8 cellular contexts compared by ENCODE assay signal in the genomic region with DNA sequence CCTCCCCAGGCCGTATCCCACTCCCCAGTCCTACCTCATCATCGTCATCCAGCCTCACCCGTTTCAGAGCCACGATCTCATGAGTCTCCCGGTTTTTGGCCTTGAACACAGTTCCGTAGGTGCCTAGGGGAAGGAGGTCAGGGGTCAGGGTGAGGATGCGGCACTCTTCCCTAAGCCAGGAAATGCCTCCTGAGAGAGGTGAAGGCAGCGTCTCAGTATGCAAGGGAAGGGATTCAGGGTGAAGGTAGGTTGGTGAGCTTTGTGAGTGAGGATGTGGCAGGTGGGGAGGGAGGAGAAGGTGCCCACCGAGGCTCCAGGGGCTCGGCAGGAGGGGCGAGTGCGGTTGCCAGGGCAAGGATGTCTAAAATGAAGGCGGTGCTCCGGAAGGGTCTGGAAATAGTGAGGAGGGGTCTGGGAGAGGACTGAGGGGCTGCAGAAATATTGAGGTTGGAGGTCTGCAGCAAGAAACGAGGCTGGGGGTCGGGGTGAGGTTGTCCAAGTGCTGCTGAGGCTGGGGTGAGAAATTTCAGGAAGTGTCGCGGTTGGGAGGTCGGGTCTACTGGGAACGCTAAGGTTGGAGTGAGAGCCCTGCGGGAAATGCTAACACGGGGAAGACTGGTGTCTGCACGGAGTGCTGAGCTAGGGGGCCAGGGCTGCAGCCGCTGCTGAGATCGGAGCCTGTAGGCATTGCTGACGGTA. TPM values are rescaled to one million over a fixed set of nuclear protein-coding genes. Genes with fewer than 3 reads are reported as not detected.
A peak's percentile ranks its signal among the peaks of the same experiment; 100 is the strongest.
DNase-seq lines count a peak whose midpoint lies in the region; ATAC-seq and TF ChIP-seq lines count a peak whose summit lies in the region.

No MANE protein-coding gene starts in this region.

- CTCF ChIA-PET in activated CD8-positive, alpha-beta memory T cell treated with anti-CD3 and anti-CD28 coated beads, Interleukin-2, amount 10 ng/mL, durations not matched to agents 7 days and 5 days (lab: Charles Lee) = interaction anchor here (1.0 to 1.4 kb wide), 2 partner anchors 28 to 94 kb away, joined by 3 to 6 read pairs; a partner anchor contains a TSS
- CTCF ChIA-PET in PC-3 (lab: Charles Lee) = no interaction called here

- peak overlapping the region; percentile 54 for H3K14ac ChIP-seq in trophoblast cell (ENCODE audit: low read length)

- peak overlapping the region; percentile 78 for H2AFZ ChIP-seq in PC-3 (ENCODE audit: low read length)
- peak overlapping the region; percentile 24 for H2AFZ ChIP-seq in trophoblast cell (ENCODE audit: insufficient read depth, low read length, poor library complexity)

- peak overlapping the region; percentile 27 for H2BK5ac ChIP-seq in trophoblast cell (ENCODE audit: low read depth, low read length, poor library complexity)

- peak overlapping the region; percentile 86 for H3K4me3 ChIP-seq in PC-3 (ENCODE audit: low read length)
- H3K4me3 ChIP-seq in esophagus muscularis mucosa = peak overlapping the region; percentile 72 to 94 (median 90)
- H3K4me3 ChIP-seq in trophoblast cell (ENCODE audit: low read depth, low read length) = peak overlapping the region; percentile 63

- ATAC-seq in activated CD8-positive, alpha-beta memory T cell treated with anti-CD3 and anti-CD28 coated beads, Interleukin-2, amount 10 ng/mL, durations not matched to agents 7 days and 5 days = peak; percentile 8
- ATAC-seq in HG02852 (IDR thresholded peaks at IDR 0.05; ENCODE audit: unreplicated experiment) (peak; percentile 9), PC-3 (peak; percentile 6)

- H3K79me2 ChIP-seq in PC-3 (ENCODE audit: low read length) = peaks cover 27% of the 10 kb centered on the region
- H3K79me2 ChIP-seq in trophoblast cell (ENCODE audit: control insufficient read depth, insufficient read depth, low read length, poor library complexity) = peaks cover 24% of the 10 kb centered on the region

- H3K36me3 ChIP-seq in PC-3 (ENCODE audit: low read depth, low read length) = no peaks in the 10 kb centered on the region
- peaks cover 0 to 13% (median 7%) of the 10 kb centered on the region in 4 donors for H3K36me3 ChIP-seq in esophagus muscularis mucosa
- peaks cover 3 to 6% of the 10 kb centered on the region in 2 experiments for H3K36me3 ChIP-seq in trophoblast cell (ENCODE audit: control insufficient read depth in 1 of 2, insufficient read depth in 2 of 2, low read length in 2 of 2)

- H3K27me3 ChIP-seq in PC-3 (ENCODE audit: low read length) (no peaks in the 10 kb centered on the region), esophagus muscularis mucosa (no peaks in the 10 kb centered on the region), trophoblast cell (ENCODE audit: insufficient read depth, low read length) (no peaks in the 10 kb centered on the region)

- H3K4me1 Mint-ChIP-seq in activated CD8-positive, alpha-beta memory T cell treated with anti-CD3 and anti-CD28 coated beads, Interleukin-2, amount 10 ng/mL, durations not matched to agents 7 days and 5 days = peaks cover 42% of the 10 kb centered on the region

- H3K9me2 ChIP-seq in PC-3 (replicated peaks; ENCODE audit: low read length) = no peaks in the 10 kb centered on the region

- no peaks in the 10 kb centered on the region for H4K20me1 ChIP-seq in PC-3 (ENCODE audit: low read length)

- H3K23ac ChIP-seq in trophoblast cell (ENCODE audit: low read length) = no peak overlapping the region

- H3K9me3 ChIP-seq in PC-3 (ENCODE audit: low read length) = no peaks in the 10 kb centered on the region
- no peaks in the 10 kb centered on the region for H3K9me3 ChIP-seq in esophagus muscularis mucosa
- no peaks in the 10 kb centered on the region for H3K9me3 ChIP-seq in trophoblast cell (ENCODE audit: insufficient read depth, low read depth, low read length)

- no peak overlapping the region for H2BK12ac ChIP-seq in trophoblast cell (ENCODE audit: low read length)

- H3K4me3 Mint-ChIP-seq in activated CD8-positive, alpha-beta memory T cell treated with anti-CD3 and anti-CD28 coated beads, Interleukin-2, amount 10 ng/mL, durations not matched to agents 7 days and 5 days = peak overlapping the region; percentile 91

- no peaks in the 10 kb centered on the region for H3F3A ChIP-seq in PC-3 (ENCODE audit: low read length, unreplicated experiment)

- peaks cover 34% of the 10 kb centered on the region for H3K79me1 ChIP-seq in trophoblast cell (ENCODE audit: low read length)

- no peak for TF ChIP-seq CTCF in PC-3 (conservative IDR thresholded peaks at IDR 0.05; ENCODE audit: low read depth, low read length)
- no peak for TF ChIP-seq CTCF in esophagus muscularis mucosa (IDR thresholded peaks at IDR 0.05)
- TF ChIP-seq CTCF in GM10266 (IDR thresholded peaks at IDR 0.05; ENCODE audit: control insufficient read depth, insufficient read depth, low read depth, missing control alignments) = no peak

- no TSS peak for BruUV-seq in PC-3 (replicated peaks; lab: Mats Ljungman, UMichigan)

- WGBS in esophagus muscularis mucosa = 7% methylated on average over 24 of the region's 26 CpGs
- WGBS in trophoblast cell (ENCODE audit: extremely low coverage, insufficient coverage, insufficient read length) = no CpG with 5 or more reads among the region's 26 CpGs

- DNase-seq in activated CD8-positive, alpha-beta memory T cell treated with anti-CD3 and anti-CD28 coated beads, Interleukin-2, amount 10 ng/mL, durations not matched to agents 7 days and 5 days = peak; percentile 57
- DNase-seq in activated CD8-positive, alpha-beta memory T cell treated with anti-CD3 and anti-CD28 coated beads, Interleukin-2, amount 50 U/mL, for 4 hours = no peak
- no peak for DNase-seq in PC-3
- DNase-seq in esophagus muscularis mucosa (ENCODE audit: extremely low spot score) = no peak
- DNase-seq in trophoblast cell = no peak
- no peak for DNase-seq in putamen (ENCODE audit: low spot score)
- no peak for DNase-seq in GM10266 (ENCODE audit: extremely low spot score)

- H3K9me3 Mint-ChIP-seq in activated CD8-positive, alpha-beta memory T cell treated with anti-CD3 and anti-CD28 coated beads, Interleukin-2, amount 10 ng/mL, durations not matched to agents 7 days and 5 days (ENCODE audit: low read depth) = no peaks in the 10 kb centered on the region

- H4K8ac ChIP-seq in trophoblast cell (ENCODE audit: low read depth, low read length) = peak overlapping the region; percentile 63

- peak overlapping the region; percentile 14 for H3K18ac ChIP-seq in trophoblast cell (ENCODE audit: low read length)

- H3K27ac ChIP-seq in PC-3 (ENCODE audit: low read length) = no peak overlapping the region
- H3K27ac ChIP-seq in esophagus muscularis mucosa (replicated peaks in 1 of 4) = peak overlapping the region; percentile 92 to 95 (median 93)
- no peak overlapping the region for H3K27ac ChIP-seq in trophoblast cell (ENCODE audit: low read depth, low read length)

- peak overlapping the region; percentile 95 for H3K4me2 ChIP-seq in PC-3 (ENCODE audit: low read length)
- peak overlapping the region; percentile 90 for H3K4me2 ChIP-seq in trophoblast cell (ENCODE audit: low read length)

- H3K27me3 Mint-ChIP-seq in activated CD8-positive, alpha-beta memory T cell treated with anti-CD3 and anti-CD28 coated beads, Interleukin-2, amount 10 ng/mL, durations not matched to agents 7 days and 5 days = peaks cover 2% of the 10 kb centered on the region

- no peak for TF ChIP-seq EP300 in esophagus muscularis mucosa (IDR thresholded peaks at IDR 0.05)

- peak overlapping the region; percentile 49 for H2AK5ac ChIP-seq in trophoblast cell (ENCODE audit: low read length)

- H3K4ac ChIP-seq in trophoblast cell (ENCODE audit: low read depth, low read length) = no peak overlapping the region

- peak overlapping the region; percentile 69 for H4K12ac ChIP-seq in trophoblast cell (ENCODE audit: low read depth, low read length)

- TF ChIP-seq POLR2A in esophagus muscularis mucosa (IDR thresholded peaks at IDR 0.05; ENCODE audit: low read depth) = no peak

- no peak overlapping the region for H2BK120ac ChIP-seq in trophoblast cell (ENCODE audit: insufficient read depth, low read length, poor library complexity)

- POLR2A ChIA-PET in PC-3 (lab: Charles Lee; ENCODE audit: unreplicated experiment) = no interaction called here

- H3K36me3 Mint-ChIP-seq in activated CD8-positive, alpha-beta memory T cell treated with anti-CD3 and anti-CD28 coated beads, Interleukin-2, amount 10 ng/mL, durations not matched to agents 7 days and 5 days = no peaks in the 10 kb centered on the region

- intact Hi-C loops in PC-3 (cut with micrococcal nuclease) = no loop called here
- intact Hi-C loops in esophagus muscularis mucosa (cut with DNase I) = no loop called here

- H4K91ac ChIP-seq in trophoblast cell (ENCODE audit: low read depth, low read length) = peak overlapping the region; percentile 70

- H3K27ac Mint-ChIP-seq in activated CD8-positive, alpha-beta memory T cell treated with anti-CD3 and anti-CD28 coated beads, Interleukin-2, amount 10 ng/mL, durations not matched to agents 7 days and 5 days = peak overlapping the region; percentile 73

- peaks cover 36% of the 10 kb centered on the region for H3K4me1 ChIP-seq in PC-3 (ENCODE audit: insufficient read depth, low read length)
- peaks cover 39 to 51% (median 46%) of the 10 kb centered on the region in 4 donors for H3K4me1 ChIP-seq in esophagus muscularis mucosa
- H3K4me1 ChIP-seq in trophoblast cell (ENCODE audit: control insufficient read depth in 1 of 2, insufficient read depth in 2 of 2, low read length in 2 of 2) = peaks cover 40 to 42% of the 10 kb centered on the region in 2 experiments

- H3K9ac ChIP-seq in PC-3 (ENCODE audit: low read length) (peak overlapping the region; percentile 63), trophoblast cell (ENCODE audit: low read length) (peak overlapping the region; percentile 17)

RNA-seq across cellular contexts. Expression of a gene that starts 0.5 kb away (rescaled TPM):
- total RNA-seq in activated CD8-positive, alpha-beta memory T cell treated with anti-CD3 and anti-CD28 coated beads, Interleukin-2, amount 10 ng/mL, durations not matched to agents 7 days and 5 days = 10 to 100 TPM; 18.1 to 24.4 TPM
- total RNA-seq in PC-3 (2014; rRNA removed) (30.6 and 40.1 TPM in 2 replicates), esophagus muscularis mucosa (10 to 100 TPM in 2 of 4 donors, 1 to 10 TPM in 2; 5.3 to 10.4 (median 9.7) TPM)
- 22.3 and 22.9 TPM in 2 replicates for polyA plus RNA-seq in trophoblast cell (2013)

RNA-seq across cellular contexts. Expression of a gene that starts 2.2 kb away (rescaled TPM):
- 100 to 1,000 TPM; 114 to 121 TPM for total RNA-seq in activated CD8-positive, alpha-beta memory T cell treated with anti-CD3 and anti-CD28 coated beads, Interleukin-2, amount 10 ng/mL, durations not matched to agents 7 days and 5 days
- total RNA-seq in PC-3 (2014; rRNA removed) (267 and 284 TPM in 2 replicates), esophagus muscularis mucosa (100 to 1,000 TPM in 3 of 4 donors, 10 to 100 TPM in 1; 96.8 to 165 (median 122) TPM)
- 225 and 252 TPM in 2 replicates for polyA plus RNA-seq in trophoblast cell (2013)

RNA-seq across cellular contexts. Expression of a gene that starts 8.9 kb away (rescaled TPM):
- total RNA-seq in activated CD8-positive, alpha-beta memory T cell treated with anti-CD3 and anti-CD28 coated beads, Interleukin-2, amount 10 ng/mL, durations not matched to agents 7 days and 5 days = 1 to 10 TPM; 3.9 to 5.3 TPM
- 1.7 and 2.6 TPM in 2 replicates for total RNA-seq in PC-3 (2014; rRNA removed)
- 1 to 10 TPM; 1.3 to 2.9 (median 2.1) TPM for total RNA-seq in esophagus muscularis mucosa
- 7.7 and 7.9 TPM in 2 replicates for polyA plus RNA-seq in trophoblast cell (2013)

RNA-seq across cellular contexts. Expression of a gene that starts 23.4 kb away (rescaled TPM):
- total RNA-seq in activated CD8-positive, alpha-beta memory T cell treated with anti-CD3 and anti-CD28 coated beads, Interleukin-2, amount 10 ng/mL, durations not matched to agents 7 days and 5 days = 10 to 100 TPM; 77.7 to 79.5 TPM
- total RNA-seq in PC-3 (2014; rRNA removed) = 163 and 211 TPM in 2 replicates
- 10 to 100 TPM; 45.7 to 74.9 (median 60.4) TPM for total RNA-seq in esophagus muscularis mucosa
- polyA plus RNA-seq in trophoblast cell (2013) = 59.7 and 61.2 TPM in 2 replicates

RNA-seq across cellular contexts. Expression of a gene that starts 26.1 kb away (rescaled TPM):
- 10 to 100 TPM; 83.1 to 85.7 TPM for total RNA-seq in activated CD8-positive, alpha-beta memory T cell treated with anti-CD3 and anti-CD28 coated beads, Interleukin-2, amount 10 ng/mL, durations not matched to agents 7 days and 5 days
- total RNA-seq in PC-3 (2014; rRNA removed) (52.1 and 71.6 TPM in 2 replicates), esophagus muscularis mucosa (10 to 100 TPM; 39.0 to 66.6 (median 51.4) TPM)
- 82.7 and 85.1 TPM in 2 replicates for polyA plus RNA-seq in trophoblast cell (2013)

Comparison
In these comparisons a context has a peak if more than half of its experiments do, and no peak if none do; other contexts are left out.
1. H3K27ac ChIP-seq: peak in esophagus muscularis mucosa (4 of 4); none in PC-3 (single experiment) and trophoblast cell (single experiment).
2. Peak in every context shown above with its lines, with median percentiles within 50 percentile points of each other: ATAC-seq and H3K4me3 ChIP-seq.